In genomic region chr21:38496224-38496623, GRCh38 we compare ENCODE assay signal across 19 cellular contexts. TPM values are rescaled to one million over a fixed set of nuclear protein-coding genes. Genes with fewer than 3 reads are reported as not detected.
DNase-seq lines count a peak whose midpoint lies in the region; ATAC-seq, FAIRE-seq and TF ChIP-seq lines count a peak whose summit lies in the region.
"Had no signal": no experiment of that assay in that cellular context is flagged by ENCODE, and none has a peak within 500 bp of the region (broad histone marks: within the 10 kb centered on the region; RNA-seq: fewer than 3 reads in every experiment).

No MANE protein-coding gene starts in this region.

- H3K9me1 ChIP-seq in endothelial cell of umbilical vein (replicated peaks; ENCODE audit: control insufficient read depth, extremely low read depth, insufficient read depth, low read length) = no peaks in the 10 kb centered on the region

- peak overlapping the region; percentile 95 for H3K4me2 ChIP-seq in endothelial cell of umbilical vein (ENCODE audit: insufficient read depth, low read length)
- no peak overlapping the region for H3K4me2 ChIP-seq in mesenchymal stem cell (ENCODE audit: low read length, poor library complexity, severe bottlenecking)

- 55 to 66% methylated on average over 3 of the region's 3 CpGs for WGBS in heart right ventricle, 2 donors
- WGBS in mesenchymal stem cell = 97% methylated on average over 3 of the region's 3 CpGs

- no peak overlapping the region for H3K18ac ChIP-seq in mesenchymal stem cell (ENCODE audit: low read depth in 1 of 2, low read length in 2 of 2)

- H3K9me3 ChIP-seq in heart right ventricle = no peaks in the 10 kb centered on the region
- H3K9me3 ChIP-seq in endothelial cell of umbilical vein (replicated peaks; ENCODE audit: control insufficient read depth, insufficient read depth, low read length) = no peaks in the 10 kb centered on the region
- H3K9me3 ChIP-seq in neutrophil = no peaks in the 10 kb centered on the region
- H3K9me3 ChIP-seq in upper lobe of right lung = no peaks in the 10 kb centered on the region
- H3K9me3 ChIP-seq in mesenchymal stem cell (ENCODE audit: control insufficient read depth, low read length) = no peaks in the 10 kb centered on the region
- H3K9me3 ChIP-seq in mucosa of descending colon = no peaks in the 10 kb centered on the region
- H3K9me3 ChIP-seq: BE2C had no signal

- H3K79me2 ChIP-seq in endothelial cell of umbilical vein (ENCODE audit: control insufficient read depth, insufficient read depth, low read length) = peaks cover 71% of the 10 kb centered on the region

- peak overlapping the region; percentile 7 to 95 (median 84) for H3K27ac ChIP-seq in heart right ventricle
- H3K27ac ChIP-seq in endothelial cell of umbilical vein (ENCODE audit: insufficient read depth, low read depth, low read length) = peak overlapping the region; percentile 100
- peak overlapping the region; percentile 84 for H3K27ac ChIP-seq in neutrophil
- peak overlapping the region; percentile 85 for H3K27ac ChIP-seq in upper lobe of right lung
- H3K27ac ChIP-seq in mesenchymal stem cell (ENCODE audit: low read length, poor library complexity, severe bottlenecking) = no peak overlapping the region

- TF ChIP-seq CTCF in heart right ventricle (IDR thresholded peaks at IDR 0.05) (no peak), endothelial cell of umbilical vein (IDR thresholded peaks at IDR 0.05; ENCODE audit: extremely low read depth in 1 of 2, insufficient read depth in 1 of 2, low read depth in 1 of 2, low read length in 2 of 2) (no peak), neutrophil (IDR thresholded peaks at IDR 0.05) (no peak), upper lobe of right lung (IDR thresholded peaks at IDR 0.05) (no peak), mucosa of descending colon (IDR thresholded peaks at IDR 0.05) (no peak)

- H3K14ac ChIP-seq in mesenchymal stem cell (ENCODE audit: low read length in 2 of 2) = no peak overlapping the region

- peak overlapping the region; percentile 100 for H3K9ac ChIP-seq in endothelial cell of umbilical vein (replicated peaks; ENCODE audit: extremely low read depth, insufficient read depth, low read length)
- H3K9ac ChIP-seq in mesenchymal stem cell (ENCODE audit: low read length) = no peak overlapping the region

- intact Hi-C loops in heart right ventricle (cut with DNase I) = loop anchor here in 3 of 10 donors (5.0 to 10.0 kb wide), 5 partner anchors 34 to 311 kb away; partner anchors contain the start of gene ETS2 (in 1 of the 3)
- intact Hi-C loops in left cardiac atrium (cut with DNase I) = loop anchor here in 1 of 2 donors (10.0 kb wide), 1 partner anchor 111 kb away; no protein-coding TSS in a partner anchor
- intact Hi-C loops in endothelial cell of umbilical vein (cut with micrococcal nuclease) = loop anchor here (5.0 kb wide), 1 partner anchor 324 kb away; no protein-coding TSS in a partner anchor
- intact Hi-C loops in upper lobe of right lung (cut with DNase I) = no loop called here
- intact Hi-C loops in mucosa of descending colon (cut with DNase I, micrococcal nuclease) = no loop called here

- no peaks in the 10 kb centered on the region for H3K36me3 ChIP-seq in heart right ventricle
- peaks cover 0 to 4% of the 10 kb centered on the region in 2 experiments for H3K36me3 ChIP-seq in endothelial cell of umbilical vein (ENCODE audit: control insufficient read depth in 2 of 2, extremely low read depth in 1 of 2, insufficient read depth in 2 of 2, low read length in 2 of 2)
- no peaks in the 10 kb centered on the region for H3K36me3 ChIP-seq in neutrophil
- no peaks in the 10 kb centered on the region for H3K36me3 ChIP-seq in upper lobe of right lung
- H3K36me3 ChIP-seq in mesenchymal stem cell (ENCODE audit: control insufficient read depth in 1 of 2, insufficient read depth in 2 of 2, low read depth in 1 of 2, low read length in 2 of 2) = no peaks in the 10 kb centered on the region
- H3K36me3 ChIP-seq in mucosa of descending colon (ENCODE audit: low read depth) = no peaks in the 10 kb centered on the region
- H3K36me3 ChIP-seq: BE2C had no signal

- no peak overlapping the region for H2AK5ac ChIP-seq in mesenchymal stem cell (ENCODE audit: low read length, severe bottlenecking)

- peak overlapping the region in 9 of 10 donors; percentile 18 to 64 (median 54) for H3K4me3 ChIP-seq in heart right ventricle
- peak overlapping the region; percentile 84 to 100 (median 99) for H3K4me3 ChIP-seq in endothelial cell of umbilical vein (replicated peaks in 1 of 3; ENCODE audit: insufficient read depth in 1 of 3, low read depth in 1 of 3, low read length in 3 of 3)
- peak overlapping the region; percentile 19 to 37 for H3K4me3 ChIP-seq in neutrophil (ENCODE audit: low read depth in 1 of 2, low read length in 1 of 2)
- peak overlapping the region; percentile 52 for H3K4me3 ChIP-seq in upper lobe of right lung
- H3K4me3 ChIP-seq in mesenchymal stem cell (ENCODE audit: insufficient read depth in 1 of 2, low read depth in 1 of 2, low read length in 2 of 2) = no peak overlapping the region
- H3K4me3 ChIP-seq in mucosa of descending colon = no peak overlapping the region

- H4K8ac ChIP-seq in mesenchymal stem cell (ENCODE audit: low read length) = no peak overlapping the region

- no peaks in the 10 kb centered on the region for H4K20me1 ChIP-seq in endothelial cell of umbilical vein (replicated peaks; ENCODE audit: control insufficient read depth, extremely low read depth, insufficient read depth, low read length)

- H2BK5ac ChIP-seq in mesenchymal stem cell (ENCODE audit: low read depth, low read length, poor library complexity, severe bottlenecking) = no peak overlapping the region

- H3K4me1 ChIP-seq in heart right ventricle (peaks cover 0 to 55% (median 30%) of the 10 kb centered on the region in 9 donors), endothelial cell of umbilical vein (ENCODE audit: control insufficient read depth, extremely low read depth, insufficient read depth, low read length) (peaks cover 60% of the 10 kb centered on the region), neutrophil (ENCODE audit: control insufficient read depth in 1 of 2, insufficient read depth in 1 of 2, low read depth in 1 of 2, low read length in 1 of 2) (peaks cover 92 to 93% of the 10 kb centered on the region in 2 experiments), upper lobe of right lung (no peaks in the 10 kb centered on the region), mesenchymal stem cell (ENCODE audit: control insufficient read depth, insufficient read depth, low read depth, low read length) (peaks cover 11% of the 10 kb centered on the region), mucosa of descending colon (ENCODE audit: low read depth) (no peaks in the 10 kb centered on the region)
- H3K4me1 ChIP-seq: BE2C had no signal

- no peak for TF ChIP-seq POLR2A in endothelial cell of umbilical vein (IDR thresholded peaks at IDR 0.05; ENCODE audit: low read depth, low read length)

- no peak overlapping the region for H2BK15ac ChIP-seq in mesenchymal stem cell (ENCODE audit: low read depth, poor library complexity, severe bottlenecking)

- no peaks in the 10 kb centered on the region for H3K27me3 ChIP-seq in heart right ventricle
- H3K27me3 ChIP-seq in endothelial cell of umbilical vein (ENCODE audit: control insufficient read depth in 2 of 2, insufficient read depth in 2 of 2, low read length in 2 of 2) = no peaks in the 10 kb centered on the region
- H3K27me3 ChIP-seq in neutrophil = no peaks in the 10 kb centered on the region
- no peaks in the 10 kb centered on the region for H3K27me3 ChIP-seq in upper lobe of right lung
- no peaks in the 10 kb centered on the region for H3K27me3 ChIP-seq in mesenchymal stem cell (ENCODE audit: control insufficient read depth in 1 of 2, insufficient read depth in 1 of 2, low read length in 2 of 2)
- H3K27me3 ChIP-seq: BE2C had no signal

- no peak for FAIRE-seq in endothelial cell of umbilical vein (lab: Jason Lieb, UNC)
- FAIRE-seq: A204.1, D721Med, TTC549 had no signal

- DNase-seq in heart right ventricle = no peak
- DNase-seq in left cardiac atrium = no peak
- DNase-seq in endothelial cell of umbilical vein (ENCODE audit: low read depth, low spot score) = peak; percentile 71
- no peak for DNase-seq in upper lobe of right lung
- DNase-seq in mesenchymal stem cell = no peak
- no peak for DNase-seq in mucosa of descending colon
- DNase-seq: activated CD4-positive, alpha-beta T cell treated with anti-CD3 and anti-CD28 coated beads, Interleukin-2, amount 50 U/mL, for 1 hour; activated gamma-delta T cell; BE2C; effector CD4-positive, alpha-beta T cell; NCI-H1048; NCI-H2081; NCI-H446 treated with DMSO at 0.1 percent for 48 hours had no signal

- ATAC-seq in heart right ventricle (no peak), left cardiac atrium (no peak), upper lobe of right lung (no peak), mucosa of descending colon (no peak), HG03469 (IDR thresholded peaks at IDR 0.05; ENCODE audit: unreplicated experiment) (no peak)

- H2AFZ ChIP-seq in endothelial cell of umbilical vein (ENCODE audit: low read depth, low read length) (no peak overlapping the region), mesenchymal stem cell (ENCODE audit: low read depth, low read length) (no peak overlapping the region)

- dilution Hi-C loops in endothelial cell of umbilical vein (cut with MboI; ENCODE audit: extremely low pct_ligation_motif_present, low sequenced_read_pairs) = no loop called here

- CTCF ChIA-PET in endothelial cell of umbilical vein (lab: Charles Lee) = interaction anchor here (0.8 to 1.0 kb wide), 2 partner anchors 49 to 51 kb away, joined by 3 read pairs; no protein-coding TSS in a partner anchor

- H3K4ac ChIP-seq in mesenchymal stem cell (ENCODE audit: low read depth in 1 of 2, low read length in 2 of 2) = no peak overlapping the region

- no peak overlapping the region for H2BK120ac ChIP-seq in mesenchymal stem cell (ENCODE audit: low read depth, low read length)

- no peak overlapping the region for H3K23ac ChIP-seq in mesenchymal stem cell (ENCODE audit: low read length in 2 of 2)

- no TSS peak for BruUV-seq in endothelial cell of umbilical vein (replicated peaks; lab: Mats Ljungman, UMichigan)

- POLR2A ChIA-PET in endothelial cell of umbilical vein (lab: Charles Lee) = no interaction called here

- H4K91ac ChIP-seq in mesenchymal stem cell (ENCODE audit: low read length) = no peak overlapping the region

- H2BK12ac ChIP-seq in mesenchymal stem cell (ENCODE audit: low read length in 2 of 2) = no peak overlapping the region

- no peaks in the 10 kb centered on the region for H3K79me1 ChIP-seq in mesenchymal stem cell (replicated peaks; ENCODE audit: low read length, poor library complexity, severe bottlenecking)

RNA-seq across cellular contexts. Expression of gene ERG, which starts 2.1 kb away (rescaled TPM):
- 10 to 100 TPM; 10.7 to 30.5 (median 16.5) TPM for total RNA-seq in heart right ventricle
- polyA plus RNA-seq in heart right ventricle = 10 to 100 TPM in 1 of 2 donors, 1 to 10 TPM in 1; 9.5 to 10.2 TPM
- 10 to 100 TPM; 16.1 to 27.2 TPM for total RNA-seq in left cardiac atrium
- total RNA-seq in endothelial cell of umbilical vein = 210 and 223 TPM in 2 replicates
- 173 and 202 TPM in 2 replicates for polyA plus RNA-seq in endothelial cell of umbilical vein
- polyA plus RNA-seq in endothelial cell of umbilical vein (2011; cell fraction: cytosol; rRNA removed) = 102 and 124 TPM in 2 replicates
- 226 and 271 TPM in 2 replicates for polyA plus RNA-seq in endothelial cell of umbilical vein (2011; cell fraction: nucleus; rRNA removed)
- polyA plus RNA-seq in endothelial cell of umbilical vein (2012) = 146 and 167 TPM in 2 replicates
- polyA minus RNA-seq in endothelial cell of umbilical vein = 250 and 253 TPM in 2 replicates
- not detected for polyA minus RNA-seq in endothelial cell of umbilical vein (2011; cell fraction: cytosol; rRNA and poly(A)+ RNA removed)
- 356 and 482 TPM in 2 replicates for polyA minus RNA-seq in endothelial cell of umbilical vein (2011; cell fraction: nucleus; rRNA and poly(A)+ RNA removed)
- total RNA-seq in upper lobe of right lung = 36.7 TPM
- polyA plus RNA-seq in mesenchymal stem cell (2013, experiment 1 of 2) = 0.48 TPM
- polyA plus RNA-seq in mesenchymal stem cell (2013, experiment 2 of 2) = 0.45 TPM
- 1 to 10 TPM; 4.0 to 8.4 (median 4.3) TPM for total RNA-seq in mucosa of descending colon
- polyA plus RNA-seq: neural cell had no signal

Comparison
In these comparisons a context has a peak if more than half of its experiments do, and no peak if none do; other contexts are left out.
1. H3K4me3 ChIP-seq: peak in heart right ventricle (9 of 10), endothelial cell of umbilical vein (3 of 3), neutrophil (2 of 2) and upper lobe of right lung (single experiment); none in mesenchymal stem cell (0 of 2) and mucosa of descending colon (single experiment).